ENCODE assay signal across 8 cellular contexts in genomic region chr2:112483047-112483473, GRCh38. TPM values are rescaled to one million over a fixed set of nuclear protein-coding genes. Genes with fewer than 3 reads are reported as not detected.
DNase-seq lines count a peak whose midpoint lies in the region; FAIRE-seq and TF ChIP-seq lines count a peak whose summit lies in the region.

No MANE protein-coding gene starts in this region.

- peaks cover 1% of the 10 kb centered on the region for H3K27me3 Mint-ChIP-seq in activated naive CD8-positive, alpha-beta T cell

- TF ChIP-seq CTCF in D721Med (IDR thresholded peaks at IDR 0.05; ENCODE audit: insufficient read depth, missing control alignments), result no peak

- peak overlapping the region; percentile 86 for H3K27ac Mint-ChIP-seq in activated naive CD8-positive, alpha-beta T cell

- H3K9me3 Mint-ChIP-seq in activated naive CD8-positive, alpha-beta T cell (ENCODE audit: low read depth), result no peaks in the 10 kb centered on the region

- H3K36me3 Mint-ChIP-seq in activated naive CD8-positive, alpha-beta T cell, result peaks cover 2% of the 10 kb centered on the region

- H3K4me1 Mint-ChIP-seq in activated naive CD8-positive, alpha-beta T cell (ENCODE audit: low read depth), result peaks cover 24% of the 10 kb centered on the region

- no peak for FAIRE-seq in D721Med (lab: Jason Lieb, UNC)

- DNase-seq in 8988T (peak; percentile 69), ELF-1 (ENCODE audit: low read depth, low spot score) (peak; percentile 38), NCI-H2227 (lab: John Stamatoyannopoulos, UW; ENCODE audit: unreplicated experiment) (peak; percentile 64), hepatic stellate cell (ENCODE audit: low spot score) (peak; percentile 62), renal cortical epithelial cell (ENCODE audit: low read depth) (peak; percentile 59), NOMO-1 treated with dmso at 0.1 percent for 144 hours (lab: John Stamatoyannopoulos, UW; ENCODE audit: unreplicated experiment) (no peak), D721Med (ENCODE audit: insufficient read length, low spot score) (no peak)

- peak overlapping the region; percentile 94 for H3K4me3 Mint-ChIP-seq in activated naive CD8-positive, alpha-beta T cell

RNA-seq across cellular contexts. Expression of gene TTL, which starts 1.1 kb away (rescaled TPM):
- total RNA-seq in renal cortical epithelial cell, result 46.5 and 62.2 TPM in 2 replicates

RNA-seq across cellular contexts. Expression of gene RGPD8, which starts 49.6 kb away (rescaled TPM):
- total RNA-seq in renal cortical epithelial cell, result 6.6 and 23.0 TPM in 2 replicates

RNA-seq across cellular contexts. Expression of gene POLR1B, which starts 59.2 kb away (rescaled TPM):
- total RNA-seq in renal cortical epithelial cell, result 19.3 and 33.0 TPM in 2 replicates

Comparison
In these comparisons a context has a peak if more than half of its experiments do, and no peak if none do; other contexts are left out.
1. DNase-seq: peak in 8988T (single experiment), ELF-1 (single experiment), NCI-H2227 (single experiment), hepatic stellate cell (single experiment) and renal cortical epithelial cell (single experiment); none in NOMO-1 treated with dmso at 0.1 percent for 144 hours (single experiment) and D721Med (single experiment).